ENCODE assay signal across 19 cellular contexts in the genomic region with DNA sequence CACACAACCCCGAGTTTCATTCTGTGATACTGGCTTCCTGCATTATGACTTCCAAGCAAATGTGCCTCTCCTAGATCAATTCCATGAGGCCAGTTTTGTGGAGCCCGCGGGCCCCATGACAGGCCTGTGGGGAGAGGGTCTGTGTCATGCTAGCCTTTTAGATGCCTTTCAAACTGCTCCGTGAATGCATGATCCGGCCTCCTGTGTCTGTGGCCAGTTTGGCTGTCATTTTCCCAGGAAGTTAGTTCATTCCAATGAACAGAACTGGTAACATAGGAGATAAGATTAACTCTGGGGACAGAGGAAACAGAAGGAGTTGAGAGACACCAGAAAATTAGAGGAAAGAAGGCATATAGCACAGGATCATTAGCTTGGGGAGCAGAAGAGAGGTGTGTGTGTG. TPM values are rescaled to one million over a fixed set of nuclear protein-coding genes. Genes with fewer than 3 reads are reported as not detected.
DNase-seq lines count a peak whose midpoint lies in the region; ATAC-seq and TF ChIP-seq lines count a peak whose summit lies in the region.
"Had no signal": no experiment of that assay in that cellular context is flagged by ENCODE, and none has a peak within 500 bp of the region (broad histone marks: within the 10 kb centered on the region; RNA-seq: fewer than 3 reads in every experiment).

No MANE protein-coding gene starts in this region.

- peaks cover 13% of the 10 kb centered on the region for H3K4me1 ChIP-seq in GM23338 (ENCODE audit: insufficient read depth)
- H3K4me1 ChIP-seq in osteoblast (ENCODE audit: insufficient read depth, low read length), result peaks cover 43% of the 10 kb centered on the region
- H3K4me1 ChIP-seq in mucosa of descending colon (ENCODE audit: low read depth), result no peaks in the 10 kb centered on the region

- ATAC-seq in GM23338, result no peak
- ATAC-seq in mucosa of descending colon, result no peak
- ATAC-seq: CD8-positive, alpha-beta T cell; HCT116 had no signal

- no peak for TF ChIP-seq CTCF in GM23338 (conservative IDR thresholded peaks at IDR 0.05; ENCODE audit: low read depth in 2 of 2)
- TF ChIP-seq CTCF in fibroblast of the aortic adventitia (IDR thresholded peaks at IDR 0.05; ENCODE audit: insufficient read depth, low read length), result no peak
- no peak for TF ChIP-seq CTCF in osteoblast (IDR thresholded peaks at IDR 0.05; ENCODE audit: extremely low read depth, low read depth, low read length)
- TF ChIP-seq CTCF in mucosa of descending colon (IDR thresholded peaks at IDR 0.05), result no peak
- TF ChIP-seq CTCF in GM10266 (IDR thresholded peaks at IDR 0.05; ENCODE audit: control insufficient read depth, insufficient read depth, low read depth, missing control alignments), result no peak
- no peak for TF ChIP-seq CTCF in mesothelial cell of epicardium (IDR thresholded peaks at IDR 0.05; ENCODE audit: unreplicated experiment)

- H3K36me3 Mint-ChIP-seq in GM23338 (ENCODE audit: low read depth) (no peaks in the 10 kb centered on the region), mesothelial cell of epicardium (no peaks in the 10 kb centered on the region)
- H3K36me3 Mint-ChIP-seq: CD8-positive, alpha-beta T cell had no signal

- no peak overlapping the region for H3K4me3 Mint-ChIP-seq in GM23338
- no peak overlapping the region for H3K4me3 Mint-ChIP-seq in mesothelial cell of epicardium
- H3K4me3 Mint-ChIP-seq: CD8-positive, alpha-beta T cell had no signal

- no peaks in the 10 kb centered on the region for H3F3A ChIP-seq in GM23338 (replicated peaks; ENCODE audit: low read depth)

- H3K9me3 ChIP-seq in osteoblast (ENCODE audit: low read depth, low read length) (no peaks in the 10 kb centered on the region), mucosa of descending colon (no peaks in the 10 kb centered on the region)

- H3K27me3 Mint-ChIP-seq in GM23338 (ENCODE audit: insufficient read depth, low read depth, poor library complexity) (peaks cover 7% of the 10 kb centered on the region), mesothelial cell of epicardium (ENCODE audit: low read depth) (peaks cover 13% of the 10 kb centered on the region)

- H4K20me1 ChIP-seq in GM23338 (replicated peaks; ENCODE audit: insufficient read depth), result no peaks in the 10 kb centered on the region
- H4K20me1 ChIP-seq in osteoblast (ENCODE audit: insufficient read depth, low read length), result no peaks in the 10 kb centered on the region
- H4K20me1 ChIP-seq: BLaER1 treated with 17β-estradiol and CSF1 and Interleukin-3, amounts not matched to agents 10 nM and 100 nM had no signal

- H3K9me3 Mint-ChIP-seq in GM23338, result no peaks in the 10 kb centered on the region
- H3K9me3 Mint-ChIP-seq in mesothelial cell of epicardium, result no peaks in the 10 kb centered on the region
- H3K9me3 Mint-ChIP-seq: CD8-positive, alpha-beta T cell had no signal

- H3K79me2 ChIP-seq in GM23338 (replicated peaks; ENCODE audit: insufficient read depth), result no peaks in the 10 kb centered on the region
- H3K79me2 ChIP-seq in osteoblast (ENCODE audit: insufficient read depth, low read length), result no peaks in the 10 kb centered on the region

- H3K4me2 ChIP-seq in GM23338 (no peak overlapping the region), osteoblast (ENCODE audit: insufficient read depth, low read length) (no peak overlapping the region)
- H3K4me2 ChIP-seq: BLaER1 treated with 17β-estradiol and CSF1 and Interleukin-3, amounts not matched to agents 10 nM and 100 nM had no signal

- no peak for DNase-seq in GM23338 (ENCODE audit: low spot score)
- DNase-seq in astrocyte of the hippocampus (ENCODE audit: low read depth, low spot score), result peak; percentile 26
- peak; percentile 42 for DNase-seq in fibroblast of the aortic adventitia (ENCODE audit: low read depth)
- DNase-seq in osteoblast (ENCODE audit: insufficient read length, low spot score, missing footprints), result peak; percentile 71
- no peak for DNase-seq in mucosa of descending colon
- no peak for DNase-seq in GM10266 (ENCODE audit: extremely low spot score)
- DNase-seq in mesothelial cell of epicardium (ENCODE audit: low spot score in 2 of 2, unreplicated experiment in 2 of 2), result no peak
- DNase-seq: Calu3; CD8-positive, alpha-beta T cell; GOT3; NCI-H1092 treated with DMSO at 0.1 percent for 48 hours; NCI-H2081; NCI-H2171 treated with DMSO at 0.1 percent for 48 hours; NCI-H748 treated with DMSO at 0.1 percent for 48 hours; NK-92 treated with Interleukin-12 subunit alpha and Interleukin-12 subunit beta, amount 100 ng/mL, for 24 hours; SHP77 had no signal

- peaks cover 35% of the 10 kb centered on the region for H3K4me1 Mint-ChIP-seq in GM23338
- H3K4me1 Mint-ChIP-seq in mesothelial cell of epicardium, result no peaks in the 10 kb centered on the region

- intact Hi-C loops in mucosa of descending colon (cut with DNase I, micrococcal nuclease), result no loop called here

- no peak overlapping the region for H3K4me3 ChIP-seq in GM23338
- H3K4me3 ChIP-seq in fibroblast of the aortic adventitia (ENCODE audit: low read depth, low read length), result no peak overlapping the region
- no peak overlapping the region for H3K4me3 ChIP-seq in osteoblast (ENCODE audit: insufficient read depth, low read length)
- no peak overlapping the region for H3K4me3 ChIP-seq in mucosa of descending colon
- H3K4me3 ChIP-seq: BLaER1 treated with 17β-estradiol and CSF1 and Interleukin-3, amounts not matched to agents 10 nM and 100 nM had no signal

- H3K27ac ChIP-seq in GM23338 (ENCODE audit: low read depth) (no peak overlapping the region), osteoblast (ENCODE audit: low read depth, low read length) (no peak overlapping the region)
- H3K27ac ChIP-seq: BLaER1 treated with 17β-estradiol and CSF1 and Interleukin-3, amounts not matched to agents 10 nM and 100 nM had no signal

- no peaks in the 10 kb centered on the region for H3K27me3 ChIP-seq in GM23338 (ENCODE audit: insufficient read depth)
- no peaks in the 10 kb centered on the region for H3K27me3 ChIP-seq in osteoblast (ENCODE audit: insufficient read depth, low read length)
- H3K27me3 ChIP-seq: BLaER1 treated with 17β-estradiol and CSF1 and Interleukin-3, amounts not matched to agents 10 nM and 100 nM had no signal

- H3K36me3 ChIP-seq in GM23338 (ENCODE audit: insufficient read depth), result no peaks in the 10 kb centered on the region
- H3K36me3 ChIP-seq in osteoblast (ENCODE audit: insufficient read depth, low read length), result no peaks in the 10 kb centered on the region
- no peaks in the 10 kb centered on the region for H3K36me3 ChIP-seq in mucosa of descending colon (ENCODE audit: low read depth)
- H3K36me3 ChIP-seq: BLaER1 treated with 17β-estradiol and CSF1 and Interleukin-3, amounts not matched to agents 10 nM and 100 nM had no signal

- H3K9me2 ChIP-seq in GM23338 (ENCODE audit: insufficient read depth), result peaks cover 13% of the 10 kb centered on the region

- no peak overlapping the region for H3K27ac Mint-ChIP-seq in GM23338
- H3K27ac Mint-ChIP-seq in mesothelial cell of epicardium, result no peak overlapping the region
- H3K27ac Mint-ChIP-seq: CD8-positive, alpha-beta T cell had no signal

- H2AFZ ChIP-seq in GM23338, result peak overlapping the region; percentile 48; the same call in 1 of the 2 replicates
- peak overlapping the region; percentile 13 for H2AFZ ChIP-seq in osteoblast (ENCODE audit: low read length)

TF ChIP-seq in GM23338, 12 proteins besides CTCF, POLR2A, EP300 and RAD21:
- TF ChIP-seq POLR2AphosphoS5 (IDR thresholded peaks at IDR 0.05; ENCODE audit: low read depth), result no peak
- no peak for TF ChIP-seq EZH2phosphoT487 (IDR thresholded peaks at IDR 0.05; ENCODE audit: unreplicated experiment)
- TF ChIP-seq STAT1 (IDR thresholded peaks at IDR 0.05; ENCODE audit: unreplicated experiment), result no peak
TF ChIP-seq in GM23338: peak in this region for 0.

RNA-seq across cellular contexts. Expression of a gene that starts 3.2 kb away (rescaled TPM):
- 0.28 TPM in 1 of 2 replicates, not detected in the other for total RNA-seq in GM23338 (2014; rRNA removed; shearing (Covaris generic))
- 0.06 TPM in 1 of 2 replicates, not detected in the other for polyA plus RNA-seq in GM23338 (2016; fragmentation: Nextera tagmentation; extraction: Ambion mirVana)
- total RNA-seq in fibroblast of the aortic adventitia (ENCODE audit: low replicate concordance) (under 0.01 TPM in 1 of 2 replicates, not detected in the other), osteoblast (not detected in 2 replicates), mucosa of descending colon (not detected), mesothelial cell of epicardium (0.07 to 0.13 TPM in 2 of 3 replicates, not detected in the other)
- total RNA-seq: Calu3, NCI-H460 had no signal

RNA-seq across cellular contexts. Expression of a gene that starts 23.8 kb away (rescaled TPM):
- 32.3 and 40.5 TPM in 2 replicates for total RNA-seq in GM23338 (2014; rRNA removed; shearing (Covaris generic))
- 74.2 and 86.4 TPM in 2 replicates for polyA plus RNA-seq in GM23338 (2016; fragmentation: Nextera tagmentation; extraction: Ambion mirVana)
- total RNA-seq in fibroblast of the aortic adventitia (ENCODE audit: low replicate concordance) (20.0 and 25.2 TPM in 2 replicates), osteoblast (14.1 and 19.7 TPM in 2 replicates), mucosa of descending colon (10 to 100 TPM; 32.8 to 38.3 (median 38.2) TPM), mesothelial cell of epicardium (59.0 to 62.4 TPM (median 59.6 TPM) in 3 replicates)

RNA-seq across cellular contexts. Expression of a gene that starts 30.5 kb away (rescaled TPM):
- 34.0 and 37.4 TPM in 2 replicates for total RNA-seq in GM23338 (2014; rRNA removed; shearing (Covaris generic))
- 24.5 and 28.5 TPM in 2 replicates for polyA plus RNA-seq in GM23338 (2016; fragmentation: Nextera tagmentation; extraction: Ambion mirVana)
- total RNA-seq in fibroblast of the aortic adventitia (ENCODE audit: low replicate concordance) (45.0 and 78.7 TPM in 2 replicates), osteoblast (63.1 and 68.4 TPM in 2 replicates), mucosa of descending colon (10 to 100 TPM; 50.8 to 71.4 (median 66.1) TPM), mesothelial cell of epicardium (37.8 to 43.1 TPM (median 40.9 TPM) in 3 replicates)

RNA-seq across cellular contexts. Expression of a gene that starts 55.0 kb away (rescaled TPM):
- total RNA-seq in GM23338 (2014; rRNA removed; shearing (Covaris generic)), result 7.0 and 9.7 TPM in 2 replicates
- 4.2 and 4.7 TPM in 2 replicates for polyA plus RNA-seq in GM23338 (2016; fragmentation: Nextera tagmentation; extraction: Ambion mirVana)
- total RNA-seq in fibroblast of the aortic adventitia (ENCODE audit: low replicate concordance) (4.1 and 4.5 TPM in 2 replicates), osteoblast (4.7 and 5.3 TPM in 2 replicates), mucosa of descending colon (1 to 10 TPM; 5.9 to 8.9 (median 7.8) TPM), mesothelial cell of epicardium (6.7 to 8.5 TPM (median 6.7 TPM) in 3 replicates)

Comparison
In these comparisons a context has a peak if more than half of its experiments do, and no peak if none do; other contexts are left out.
1. DNase-seq: peak in astrocyte of the hippocampus (single experiment), fibroblast of the aortic adventitia (single experiment) and osteoblast (single experiment); none in GM23338 (single experiment), mucosa of descending colon (0 of 3), GM10266 (single experiment) and mesothelial cell of epicardium (0 of 2).